Comparison of ENCODE assay signal across 1 cellular context in genomic region chr20:2005831-2006426, GRCh38.
TF ChIP-seq lines count a peak whose summit lies in the region.

No MANE protein-coding gene starts in this region.

TF ChIP-seq in HepG2, 621 proteins besides CTCF, POLR2A, EP300 and RAD21 (continued from another document and continues in another):
- TF ChIP-seq BRF2 (CRISPR knock-in tag; IDR thresholded peaks at IDR 0.05) (0 out of 2 replicates have a peak, but pooled peaks have one; percentile 71), ZMAT3 (CRISPR knock-in tag; conservative IDR thresholded peaks at IDR 0.05) (peak; percentile 99), TEAD2 (CRISPR knock-in tag; IDR thresholded peaks at IDR 0.05) (peak; percentile 96), TCF7L2 (IDR thresholded peaks at IDR 0.05; ENCODE audit: low read depth, low read length) (no peak), ZNF546 (CRISPR knock-in tag; conservative IDR thresholded peaks at IDR 0.05) (peak; percentile 97), FOSL1 (CRISPR knock-in tag; IDR thresholded peaks at IDR 0.05; ENCODE audit: borderline replicate concordance) (no peak), ZNF552 (CRISPR knock-in tag; IDR thresholded peaks at IDR 0.05; ENCODE audit: borderline replicate concordance) (peak; percentile 96; the same call in 1 of the 2 replicates), ZSCAN9 (CRISPR knock-in tag; IDR thresholded peaks at IDR 0.05; ENCODE audit: borderline replicate concordance) (peak; percentile 100), MATR3 (CRISPR knock-in tag; IDR thresholded peaks at IDR 0.05) (no peak), POLR2AphosphoS2 (IDR thresholded peaks at IDR 0.05; ENCODE audit: low read depth, low read length) (no peak), ZNF34 (CRISPR knock-in tag; IDR thresholded peaks at IDR 0.05; ENCODE audit: borderline replicate concordance) (peak; percentile 65; the same call in 1 of the 2 replicates), IRF9 (CRISPR knock-in tag; IDR thresholded peaks at IDR 0.05; ENCODE audit: borderline replicate concordance) (peak; percentile 98), ZNF205 (CRISPR knock-in tag; IDR thresholded peaks at IDR 0.05) (peak; percentile 96), ZNF570 (CRISPR knock-in tag; IDR thresholded peaks at IDR 0.05; ENCODE audit: borderline replicate concordance) (peak; percentile 87; the same call in 1 of the 2 replicates), ZNF367 (CRISPR knock-in tag; IDR thresholded peaks at IDR 0.05; ENCODE audit: borderline replicate concordance) (peak; percentile 91; the same call in 1 of the 2 replicates), CHD2 (IDR thresholded peaks at IDR 0.05; ENCODE audit: low read depth, low read length) (no peak), ZBTB7B (CRISPR knock-in tag; IDR thresholded peaks at IDR 0.05) (peak; percentile 93), MAFF (IDR thresholded peaks at IDR 0.05; ENCODE audit: low read depth, low read length) (peak; percentile 44; the same call in 1 of the 2 replicates), ZNF510 (CRISPR knock-in tag; IDR thresholded peaks at IDR 0.05; ENCODE audit: low read depth) (0 out of 2 replicates have a peak, but pooled peaks have one; percentile 77), SIN3B (IDR thresholded peaks at IDR 0.05; ENCODE audit: low read length) (no peak; the same call in 1 of the 2 replicates), ZNF280B (CRISPR knock-in tag; IDR thresholded peaks at IDR 0.05; ENCODE audit: borderline replicate concordance) (peak; percentile 92; the same call in 1 of the 2 replicates), ZNF556 (CRISPR knock-in tag; IDR thresholded peaks at IDR 0.05; ENCODE audit: borderline replicate concordance) (peak; percentile 95), CBX2 (IDR thresholded peaks at IDR 0.05; ENCODE audit: low read depth, low read length) (no peak), CBX2 (CRISPR knock-in tag; IDR thresholded peaks at IDR 0.05; ENCODE audit: low read depth) (no peak), MZF1 (CRISPR knock-in tag; IDR thresholded peaks at IDR 0.05; ENCODE audit: borderline replicate concordance) (0 out of 2 replicates have a peak, but pooled peaks have one; percentile 80), ZNF253 (CRISPR knock-in tag; IDR thresholded peaks at IDR 0.05; ENCODE audit: borderline replicate concordance) (peak; percentile 96; the same call in 1 of the 2 replicates), ELK4 (CRISPR knock-in tag; IDR thresholded peaks at IDR 0.05; ENCODE audit: borderline replicate concordance) (no peak), KDM5A (IDR thresholded peaks at IDR 0.05; ENCODE audit: borderline replicate concordance, low read length) (no peak), KAT2B (IDR thresholded peaks at IDR 0.05; ENCODE audit: borderline replicate concordance, low read depth, low read length) (no peak), NFKBIZ (CRISPR knock-in tag; IDR thresholded peaks at IDR 0.05) (peak; percentile 99), TP53 (CRISPR knock-in tag; conservative IDR thresholded peaks at IDR 0.05) (no peak; the same call in 1 of the 2 replicates), POLR2G (IDR thresholded peaks at IDR 0.05; ENCODE audit: low read depth, low read length) (no peak), AGO1 (IDR thresholded peaks at IDR 0.05; ENCODE audit: low read depth, low read length, poor library complexity, severe bottlenecking) (no peak), ZNF251 (CRISPR knock-in tag; IDR thresholded peaks at IDR 0.05) (peak; percentile 74; the same call in 1 of the 2 replicates), TRIM22 (IDR thresholded peaks at IDR 0.05) (no peak), MXD3 (CRISPR knock-in tag; IDR thresholded peaks at IDR 0.05) (peak; percentile 99), ZNF777 (CRISPR knock-in tag; IDR thresholded peaks at IDR 0.05) (peak; percentile 78), ATF5 (CRISPR knock-in tag; IDR thresholded peaks at IDR 0.05; ENCODE audit: low read depth) (peak; percentile 95; the same call in 1 of the 2 replicates), ZBTB4 (CRISPR knock-in tag; IDR thresholded peaks at IDR 0.05; ENCODE audit: borderline replicate concordance) (no peak), ZNF326 (CRISPR knock-in tag; IDR thresholded peaks at IDR 0.05; ENCODE audit: borderline replicate concordance) (peak; percentile 82; the same call in 1 of the 2 replicates), CENPX (CRISPR knock-in tag; IDR thresholded peaks at IDR 0.05) (no peak), HOMEZ (CRISPR knock-in tag; IDR thresholded peaks at IDR 0.05; ENCODE audit: low read depth) (peak; percentile 94), YEATS4 (CRISPR knock-in tag; IDR thresholded peaks at IDR 0.05; ENCODE audit: borderline replicate concordance) (no peak)
- TF ChIP-seq, protein P1, sequence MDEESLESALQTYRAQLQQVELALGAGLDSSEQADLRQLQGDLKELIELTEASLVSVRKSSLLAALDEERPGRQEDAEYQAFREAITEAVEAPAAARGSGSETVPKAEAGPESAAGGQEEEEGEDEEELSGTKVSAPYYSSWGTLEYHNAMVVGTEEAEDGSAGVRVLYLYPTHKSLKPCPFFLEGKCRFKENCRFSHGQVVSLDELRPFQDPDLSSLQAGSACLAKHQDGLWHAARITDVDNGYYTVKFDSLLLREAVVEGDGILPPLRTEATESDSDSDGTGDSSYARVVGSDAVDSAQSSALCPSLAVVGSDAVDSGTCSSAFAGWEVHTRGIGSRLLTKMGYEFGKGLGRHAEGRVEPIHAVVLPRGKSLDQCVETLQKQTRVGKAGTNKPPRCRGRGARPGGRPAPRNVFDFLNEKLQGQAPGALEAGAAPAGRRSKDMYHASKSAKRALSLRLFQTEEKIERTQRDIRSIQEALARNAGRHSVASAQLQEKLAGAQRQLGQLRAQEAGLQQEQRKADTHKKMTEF (CRISPR knock-in tag; IDR thresholded peaks at IDR 0.05), result peak; percentile 95
- TF ChIP-seq, protein P2, sequence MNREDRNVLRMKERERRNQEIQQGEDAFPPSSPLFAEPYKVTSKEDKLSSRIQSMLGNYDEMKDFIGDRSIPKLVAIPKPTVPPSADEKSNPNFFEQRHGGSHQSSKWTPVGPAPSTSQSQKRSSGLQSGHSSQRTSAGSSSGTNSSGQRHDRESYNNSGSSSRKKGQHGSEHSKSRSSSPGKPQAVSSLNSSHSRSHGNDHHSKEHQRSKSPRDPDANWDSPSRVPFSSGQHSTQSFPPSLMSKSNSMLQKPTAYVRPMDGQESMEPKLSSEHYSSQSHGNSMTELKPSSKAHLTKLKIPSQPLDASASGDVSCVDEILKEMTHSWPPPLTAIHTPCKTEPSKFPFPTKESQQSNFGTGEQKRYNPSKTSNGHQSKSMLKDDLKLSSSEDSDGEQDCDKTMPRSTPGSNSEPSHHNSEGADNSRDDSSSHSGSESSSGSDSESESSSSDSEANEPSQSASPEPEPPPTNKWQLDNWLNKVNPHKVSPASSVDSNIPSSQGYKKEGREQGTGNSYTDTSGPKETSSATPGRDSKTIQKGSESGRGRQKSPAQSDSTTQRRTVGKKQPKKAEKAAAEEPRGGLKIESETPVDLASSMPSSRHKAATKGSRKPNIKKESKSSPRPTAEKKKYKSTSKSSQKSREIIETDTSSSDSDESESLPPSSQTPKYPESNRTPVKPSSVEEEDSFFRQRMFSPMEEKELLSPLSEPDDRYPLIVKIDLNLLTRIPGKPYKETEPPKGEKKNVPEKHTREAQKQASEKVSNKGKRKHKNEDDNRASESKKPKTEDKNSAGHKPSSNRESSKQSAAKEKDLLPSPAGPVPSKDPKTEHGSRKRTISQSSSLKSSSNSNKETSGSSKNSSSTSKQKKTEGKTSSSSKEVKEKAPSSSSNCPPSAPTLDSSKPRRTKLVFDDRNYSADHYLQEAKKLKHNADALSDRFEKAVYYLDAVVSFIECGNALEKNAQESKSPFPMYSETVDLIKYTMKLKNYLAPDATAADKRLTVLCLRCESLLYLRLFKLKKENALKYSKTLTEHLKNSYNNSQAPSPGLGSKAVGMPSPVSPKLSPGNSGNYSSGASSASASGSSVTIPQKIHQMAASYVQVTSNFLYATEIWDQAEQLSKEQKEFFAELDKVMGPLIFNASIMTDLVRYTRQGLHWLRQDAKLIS (CRISPR knock-in tag; IDR thresholded peaks at IDR 0.05), result no peak
